ENCODE assay signal across 24 cellular contexts in the genomic region with DNA sequence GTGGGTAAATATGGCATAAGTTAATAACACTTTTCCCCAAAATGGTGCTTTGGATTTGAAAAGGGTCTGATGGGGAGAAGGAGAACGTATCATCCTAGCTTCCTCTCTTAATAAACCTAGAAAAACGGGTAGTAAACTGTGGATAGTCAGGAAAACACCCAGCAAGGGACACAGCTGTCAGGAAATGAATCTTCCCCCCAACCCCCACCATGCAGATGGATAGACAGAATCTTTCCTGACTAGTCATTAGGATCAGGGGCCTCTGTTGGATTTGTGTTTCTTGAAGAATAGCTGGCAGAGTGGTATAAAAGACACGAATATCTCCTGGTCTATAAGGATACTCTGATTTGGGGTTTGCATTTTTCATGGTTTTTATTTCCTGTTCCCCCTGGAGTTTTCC. TPM values are rescaled to one million over a fixed set of nuclear protein-coding genes. Genes with fewer than 3 reads are reported as not detected.
DNase-seq lines count a peak whose midpoint lies in the region; ATAC-seq, FAIRE-seq and TF ChIP-seq lines count a peak whose summit lies in the region.
"Had no signal": no experiment of that assay in that cellular context is flagged by ENCODE, and none has a peak within 500 bp of the region (broad histone marks: within the 10 kb centered on the region; RNA-seq: fewer than 3 reads in every experiment).

No MANE protein-coding gene starts in this region.

- H3K9me2 ChIP-seq in GM23338 (ENCODE audit: insufficient read depth) = 0 out of 2 replicates have a peak, but pooled peaks cover 4% of the 10 kb centered on the region

- no peak overlapping the region for H3K4me3 Mint-ChIP-seq in CD4-positive, alpha-beta T cell
- H3K4me3 Mint-ChIP-seq in GM23338 = no peak overlapping the region; the same call in 2 of the 3 replicates
- peak overlapping the region; percentile 56 for H3K4me3 Mint-ChIP-seq in astrocyte (ENCODE audit: unreplicated experiment)
- H3K4me3 Mint-ChIP-seq: neural progenitor cell; T-helper 1 cell treated with Interleukin-12 subunit alpha and Interleukin-12 subunit beta and Interleukin-4 antibody, amounts not matched to agents 30 μg/mL and 1 μg/mL, for 36 hours had no signal

- no peak overlapping the region for H2AFZ ChIP-seq in GM23338
- H2AFZ ChIP-seq in astrocyte (ENCODE audit: low read depth, low read length) = no peak overlapping the region
- H2AFZ ChIP-seq in neuronal stem cell (ENCODE audit: low read length) = no peak overlapping the region
- H2AFZ ChIP-seq: neural progenitor cell had no signal

- peak overlapping the region; percentile 87 for H3K27ac Mint-ChIP-seq in CD4-positive, alpha-beta T cell
- H3K27ac Mint-ChIP-seq in GM23338 = no peak overlapping the region
- H3K27ac Mint-ChIP-seq in astrocyte (ENCODE audit: unreplicated experiment) = no peak overlapping the region
- H3K27ac Mint-ChIP-seq: neural progenitor cell, progenitor cell of endocrine pancreas had no signal

- WGBS in neuronal stem cell (ENCODE audit: extremely low coverage in 2 of 2, insufficient read length in 2 of 2, insufficient replicate concordance in 1 of 2), 2 donors = no CpG with 5 or more reads among the region's 3 CpGs

- H3K79me1 ChIP-seq in neuronal stem cell (ENCODE audit: low read depth, low read length) = no peaks in the 10 kb centered on the region

- no peak overlapping the region for H2AK5ac ChIP-seq in neuronal stem cell (ENCODE audit: low read depth, low read length)

- H3K79me2 ChIP-seq in GM23338 (replicated peaks; ENCODE audit: insufficient read depth) (no peaks in the 10 kb centered on the region), astrocyte (ENCODE audit: insufficient read depth, low read length) (no peaks in the 10 kb centered on the region)

- FAIRE-seq in astrocyte (lab: Jason Lieb, UNC) = no peak
- FAIRE-seq: small intestine had no signal

- peak overlapping the region; percentile 55; the same call in 1 of the 2 replicates for H3K4me2 ChIP-seq in GM23338
- H3K4me2 ChIP-seq in astrocyte (ENCODE audit: low read length) = no peak overlapping the region
- no peak overlapping the region for H3K4me2 ChIP-seq in neuronal stem cell (ENCODE audit: insufficient read depth, low read length, poor library complexity, severe bottlenecking)
- H3K4me2 ChIP-seq: neural progenitor cell had no signal

- H3K36me3 ChIP-seq in GM23338 (ENCODE audit: insufficient read depth) = no peaks in the 10 kb centered on the region
- peaks cover 16% of the 10 kb centered on the region for H3K36me3 ChIP-seq in astrocyte (ENCODE audit: insufficient read depth, low read length)
- peaks cover 0 to 4% of the 10 kb centered on the region in 2 donors for H3K36me3 ChIP-seq in neuronal stem cell (replicated peaks in 1 of 2; ENCODE audit: control insufficient read depth in 2 of 2, insufficient read depth in 2 of 2, low read length in 2 of 2)
- H3K36me3 ChIP-seq: neural progenitor cell had no signal

- no peak overlapping the region for H3K23ac ChIP-seq in neuronal stem cell (ENCODE audit: low read depth, low read length, poor library complexity)

- H2BK120ac ChIP-seq in neuronal stem cell (ENCODE audit: low read depth, low read length) = no peak overlapping the region

- H3K27me3 Mint-ChIP-seq in CD4-positive, alpha-beta T cell = no peaks in the 10 kb centered on the region
- H3K27me3 Mint-ChIP-seq in GM23338 (ENCODE audit: insufficient read depth, low read depth, poor library complexity) (no peaks in the 10 kb centered on the region), astrocyte (ENCODE audit: low read depth, unreplicated experiment) (no peaks in the 10 kb centered on the region)
- H3K27me3 Mint-ChIP-seq: progenitor cell of endocrine pancreas had no signal

- POLR2A ChIA-PET in CD4-positive, alpha-beta T cell (lab: Charles Lee) = interaction anchor here (5.1 kb wide), 1 partner anchor 23 kb away, joined by 48 read pairs; a partner anchor contains a TSS

- intact Hi-C loops in CD4-positive, alpha-beta T cell (cut with DNase I, micrococcal nuclease) = loop anchor here in 1 of 2 experiments (10.0 kb wide), 1 partner anchor 52 kb away; a partner anchor contains a TSS

- H3K9me3 Mint-ChIP-seq in CD4-positive, alpha-beta T cell = peaks cover 2% of the 10 kb centered on the region
- H3K9me3 Mint-ChIP-seq in GM23338 (no peaks in the 10 kb centered on the region; the same call in 1 of the 3 replicates), astrocyte (ENCODE audit: unreplicated experiment) (no peaks in the 10 kb centered on the region)
- H3K9me3 Mint-ChIP-seq: T-helper 1 cell treated with Interleukin-12 subunit alpha and Interleukin-12 subunit beta and Interleukin-4 antibody, amounts not matched to agents 30 μg/mL and 1 μg/mL, for 36 hours had no signal

- H4K8ac ChIP-seq in neuronal stem cell (ENCODE audit: low read depth, low read length) = no peak overlapping the region

- H2BK15ac ChIP-seq in neuronal stem cell (ENCODE audit: low read length) = no peak overlapping the region

- no peaks in the 10 kb centered on the region for H3F3A ChIP-seq in GM23338 (replicated peaks; ENCODE audit: low read depth)

- H3K9ac ChIP-seq in astrocyte (ENCODE audit: low read length) = no peak overlapping the region
- H3K9ac ChIP-seq in neuronal stem cell (ENCODE audit: low read depth, low read length, poor library complexity) = no peak overlapping the region
- H3K9ac ChIP-seq: neural progenitor cell had no signal

- H4K20me1 ChIP-seq in GM23338 (replicated peaks; ENCODE audit: insufficient read depth) (no peaks in the 10 kb centered on the region), astrocyte (ENCODE audit: insufficient read depth, low read length) (no peaks in the 10 kb centered on the region)

- H3K4me3 ChIP-seq in GM23338 (no peak overlapping the region), astrocyte (ENCODE audit: insufficient read depth, low read depth, low read length) (no peak overlapping the region), neuronal stem cell (ENCODE audit: low read length in 2 of 2) (no peak overlapping the region)
- H3K4me3 ChIP-seq: left lung, neural progenitor cell, tibial nerve had no signal

- no peak overlapping the region for H3K27ac ChIP-seq in CD4-positive, alpha-beta T cell (ENCODE audit: low read depth, low read length)
- H3K27ac ChIP-seq in GM23338 (ENCODE audit: low read depth) = no peak overlapping the region
- no peak overlapping the region for H3K27ac ChIP-seq in astrocyte (ENCODE audit: low read depth, low read length)
- H3K27ac ChIP-seq in neuronal stem cell (replicated peaks; ENCODE audit: low read length) = no peak overlapping the region
- H3K27ac ChIP-seq: left lung, neural progenitor cell had no signal

- CTCF ChIA-PET in CD4-positive, alpha-beta T cell (lab: Charles Lee) = no interaction called here

- H3K4me1 Mint-ChIP-seq in CD4-positive, alpha-beta T cell (ENCODE audit: low read depth) = peaks cover 25% of the 10 kb centered on the region
- peaks cover 27% of the 10 kb centered on the region for H3K4me1 Mint-ChIP-seq in GM23338
- H3K4me1 Mint-ChIP-seq in astrocyte (ENCODE audit: low read depth, unreplicated experiment) = peaks cover 24% of the 10 kb centered on the region

- no peaks in the 10 kb centered on the region for H3K27me3 ChIP-seq in CD4-positive, alpha-beta T cell (ENCODE audit: control insufficient read depth, insufficient read depth, low read length)
- H3K27me3 ChIP-seq in GM23338 (ENCODE audit: insufficient read depth) (no peaks in the 10 kb centered on the region), astrocyte (ENCODE audit: insufficient read depth, low read length) (no peaks in the 10 kb centered on the region), neuronal stem cell (ENCODE audit: control insufficient read depth in 3 of 3, insufficient read depth in 3 of 3, low read depth in 1 of 3, low read length in 3 of 3) (no peaks in the 10 kb centered on the region)
- H3K27me3 ChIP-seq: left lung, neural progenitor cell, tibial nerve had no signal

- H2BK5ac ChIP-seq in neuronal stem cell (ENCODE audit: low read length) = no peak overlapping the region

- H3K14ac ChIP-seq in neuronal stem cell (ENCODE audit: low read length) = no peak overlapping the region

- H3K9me3 ChIP-seq in CD4-positive, alpha-beta T cell (ENCODE audit: control insufficient read depth, low read length) = no peaks in the 10 kb centered on the region
- H3K9me3 ChIP-seq in astrocyte (ENCODE audit: insufficient read depth, low read depth, low read length) (no peaks in the 10 kb centered on the region), neuronal stem cell (replicated peaks in 1 of 2; ENCODE audit: control insufficient read depth in 2 of 2, insufficient read depth in 1 of 2, low read depth in 1 of 2, low read length in 2 of 2) (no peaks in the 10 kb centered on the region)
- H3K9me3 ChIP-seq: left lung, tibial nerve had no signal

- ATAC-seq in CD4-positive, alpha-beta T cell (ENCODE audit: poor library complexity) = no peak
- no peak for ATAC-seq in GM23338
- no peak for ATAC-seq in GM19397 (IDR thresholded peaks at IDR 0.05; ENCODE audit: unreplicated experiment)
- ATAC-seq: left lung; stimulated activated naive CD8-positive, alpha-beta T cell treated with anti-CD3 and anti-CD28 coated beads, Interleukin-15, Interleukin-2, amounts not matched to agents 100 U/mL and 50 U/mL, for 24 hours had no signal

- H2BK12ac ChIP-seq in neuronal stem cell (ENCODE audit: low read length) = no peak overlapping the region

- H4K91ac ChIP-seq in neuronal stem cell (ENCODE audit: low read depth, low read length, poor library complexity) = no peak overlapping the region

- H3K4ac ChIP-seq in neuronal stem cell (ENCODE audit: low read length) = no peak overlapping the region

- H3K36me3 Mint-ChIP-seq in CD4-positive, alpha-beta T cell (ENCODE audit: low read depth) = peaks cover 48% of the 10 kb centered on the region
- H3K36me3 Mint-ChIP-seq in GM23338 (ENCODE audit: low read depth) (no peaks in the 10 kb centered on the region), astrocyte (ENCODE audit: low read depth, unreplicated experiment) (peaks cover 24% of the 10 kb centered on the region)

- H3K4me1 ChIP-seq in GM23338 (ENCODE audit: insufficient read depth) (peaks cover 25% of the 10 kb centered on the region), astrocyte (ENCODE audit: insufficient read depth, low read length) (peaks cover 4% of the 10 kb centered on the region), neuronal stem cell (ENCODE audit: control insufficient read depth in 2 of 2, insufficient read depth in 1 of 2, low read depth in 1 of 2, low read length in 2 of 2) (peaks cover 0 to 4% of the 10 kb centered on the region in 2 donors)

- TF ChIP-seq CTCF in CD4-positive, alpha-beta T cell (IDR thresholded peaks at IDR 0.05) = no peak
- TF ChIP-seq CTCF in GM23338 (conservative IDR thresholded peaks at IDR 0.05; ENCODE audit: low read depth in 2 of 2) (no peak), astrocyte (IDR thresholded peaks at IDR 0.05; ENCODE audit: insufficient read depth, low read depth, low read length) (no peak)

- DNase-seq in CD4-positive, alpha-beta T cell = no peak
- DNase-seq in GM23338 (ENCODE audit: low spot score) (no peak), astrocyte (ENCODE audit: low read depth) (no peak), lung microvascular endothelial cell (ENCODE audit: low read depth in 2 of 2) (peak; percentile 55 to 63), NOMO-1 (lab: John Stamatoyannopoulos, UW; ENCODE audit: unreplicated experiment in 2 of 2) (no peak), neuronal stem cell (ENCODE audit: low spot score) (no peak)
- DNase-seq: activated CD8-positive, alpha-beta memory T cell treated with anti-CD3 and anti-CD28 coated beads, Interleukin-2, amount 50 U/mL, for 48 hours; activated effector memory CD4-positive, alpha-beta T cell treated with anti-CD3 and anti-CD28 coated beads, Interleukin-2, amount 50 U/mL, for 16 hours; amniotic stem cell; COR-L47; effector CD8-positive, alpha-beta T cell; left lung; midbrain; NCI-H1436 treated with DMSO at 0.1 percent for 48 hours; small intestine; stimulated activated CD4-positive, alpha-beta T cell treated with anti-CD3 and anti-CD28 coated beads, Interleukin-2, amount 100 ng/mL, for 48 hours; stimulated activated naive CD8-positive, alpha-beta T cell treated with anti-CD3 and anti-CD28 coated beads, Interleukin-15, Interleukin-2, amounts not matched to agents 100 U/mL and 50 U/mL, for 24 hours had no signal

- H3K18ac ChIP-seq in neuronal stem cell (ENCODE audit: low read length) = no peak overlapping the region

RNA-seq across cellular contexts. Expression of a gene that starts 22.5 kb away (rescaled TPM):
- 10 to 100 TPM; 16.6 to 18.3 TPM for total RNA-seq in CD4-positive, alpha-beta T cell
- total RNA-seq in GM23338 (2014; rRNA removed; shearing (Covaris generic)) = not detected in 2 replicates
- not detected in 2 replicates for polyA plus RNA-seq in GM23338 (2016; fragmentation: Nextera tagmentation; extraction: Ambion mirVana)
- not detected in 2 replicates for total RNA-seq in astrocyte
- not detected in 2 replicates for total RNA-seq in lung microvascular endothelial cell
- not detected for polyA plus RNA-seq in neuronal stem cell (2013, experiment 1 of 2)
- polyA plus RNA-seq in neuronal stem cell (2013, experiment 2 of 2) = not detected
- total RNA-seq: fibroblast of lung, M059J, progenitor cell of endocrine pancreas had no signal

RNA-seq across cellular contexts. Expression of a gene that starts 53.0 kb away (rescaled TPM):
- 10 to 100 TPM; 25.0 to 25.2 TPM for total RNA-seq in CD4-positive, alpha-beta T cell
- total RNA-seq in GM23338 (2014; rRNA removed; shearing (Covaris generic)) = 4.8 and 9.0 TPM in 2 replicates
- 1.9 and 2.5 TPM in 2 replicates for polyA plus RNA-seq in GM23338 (2016; fragmentation: Nextera tagmentation; extraction: Ambion mirVana)
- total RNA-seq in astrocyte = 34.1 and 36.2 TPM in 2 replicates
- 10.0 and 10.9 TPM in 2 replicates for total RNA-seq in lung microvascular endothelial cell
- 10.9 TPM for polyA plus RNA-seq in neuronal stem cell (2013, experiment 1 of 2)
- polyA plus RNA-seq in neuronal stem cell (2013, experiment 2 of 2) = 10.4 TPM

RNA-seq across cellular contexts. Expression of a gene that starts 53.0 kb away (rescaled TPM):
- total RNA-seq in CD4-positive, alpha-beta T cell = 10 to 100 TPM; 67.6 to 73.3 TPM
- 81.1 and 97.3 TPM in 2 replicates for total RNA-seq in GM23338 (2014; rRNA removed; shearing (Covaris generic))
- 25.8 and 28.2 TPM in 2 replicates for polyA plus RNA-seq in GM23338 (2016; fragmentation: Nextera tagmentation; extraction: Ambion mirVana)
- 87.4 and 87.6 TPM in 2 replicates for total RNA-seq in astrocyte
- total RNA-seq in lung microvascular endothelial cell = 59.9 and 78.4 TPM in 2 replicates
- polyA plus RNA-seq in neuronal stem cell (2013, experiment 1 of 2) = 70.6 TPM
- polyA plus RNA-seq in neuronal stem cell (2013, experiment 2 of 2) = 72.8 TPM

Comparison
In these comparisons a context has a peak if more than half of its experiments do, and no peak if none do; other contexts are left out.
1. DNase-seq: peak in lung microvascular endothelial cell (2 of 2); none in CD4-positive, alpha-beta T cell (0 of 10), GM23338 (single experiment), astrocyte (single experiment), NOMO-1 (0 of 2) and neuronal stem cell (single experiment).
2. RNA of a gene that starts 22.5 kb away (total RNA-seq): 16.6 to 18.3 TPM in CD4-positive, alpha-beta T cell; not detected in astrocyte, not detected in GM23338 and not detected in lung microvascular endothelial cell; every median in the first group is over 10 times any median in the second.